10 cellular contexts compared by ENCODE assay signal in the genomic region with DNA sequence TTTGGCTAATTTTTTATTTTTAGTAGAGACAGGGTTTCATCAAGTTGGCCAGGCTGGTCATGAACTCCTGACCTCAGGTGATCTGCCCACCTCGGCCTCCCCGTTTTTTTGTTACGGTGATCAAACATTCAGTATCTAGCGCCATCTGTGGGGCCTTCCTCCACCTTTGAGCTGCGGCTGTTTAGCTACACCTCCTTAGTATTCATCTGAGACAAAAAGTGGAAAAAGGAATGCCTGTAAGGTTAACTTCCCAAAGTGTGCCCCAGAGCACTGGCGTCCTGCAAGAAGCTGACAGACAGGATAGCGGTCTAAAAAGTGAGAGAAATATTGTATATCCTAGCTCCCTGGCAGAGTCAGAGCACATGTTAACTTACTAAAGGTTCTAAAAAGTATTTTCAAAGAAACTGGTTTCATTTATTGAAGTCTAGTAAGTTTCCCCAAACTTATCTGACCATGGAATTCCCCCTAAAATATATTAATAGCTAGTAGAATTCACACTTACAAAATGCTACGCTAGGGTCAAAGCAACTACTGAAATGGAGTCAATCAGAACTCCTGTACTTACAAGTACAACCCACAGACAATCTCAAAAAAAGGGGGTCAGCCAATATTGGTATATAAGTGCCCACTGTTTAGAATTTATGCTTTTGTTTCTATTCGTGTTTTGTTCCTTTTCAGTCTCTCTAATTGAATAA. TPM values are rescaled to one million over a fixed set of nuclear protein-coding genes. Genes with fewer than 3 reads are reported as not detected.
DNase-seq lines count a peak whose midpoint lies in the region; ATAC-seq and TF ChIP-seq lines count a peak whose summit lies in the region.
"Had no signal": no experiment of that assay in that cellular context is flagged by ENCODE, and none has a peak within 500 bp of the region (broad histone marks: within the 10 kb centered on the region; RNA-seq: fewer than 3 reads in every experiment).

No MANE protein-coding gene starts in this region.

- H3K9me3 Mint-ChIP-seq in activated T-helper 17 cell treated with anti-CD3 and anti-CD28 coated beads, Interleukin-2, amount 50 U/mL, for 72 hours, result no peaks in the 10 kb centered on the region
- H3K9me3 Mint-ChIP-seq in chondrocyte (ENCODE audit: low read depth), result no peaks in the 10 kb centered on the region

- no peak overlapping the region for H2AFZ ChIP-seq in OCI-LY1 (ENCODE audit: low read length)
- H2AFZ ChIP-seq: PC-9 had no signal

- H3K4me1 Mint-ChIP-seq in activated T-helper 17 cell treated with anti-CD3 and anti-CD28 coated beads, Interleukin-2, amount 50 U/mL, for 72 hours, result peaks cover 61% of the 10 kb centered on the region
- H3K4me1 Mint-ChIP-seq in chondrocyte (ENCODE audit: low read depth), result peaks cover 26% of the 10 kb centered on the region

- TF ChIP-seq CTCF in GM10248 (IDR thresholded peaks at IDR 0.05; ENCODE audit: control extremely low read depth, extremely low read depth, low read depth, missing control alignments) (peak; percentile 12), OCI-LY1 (IDR thresholded peaks at IDR 0.05; ENCODE audit: low read length) (peak; percentile 32; the same call in 1 of the 2 replicates), chondrocyte (IDR thresholded peaks at IDR 0.05) (no peak)

- POLR2A ChIA-PET in GM10248 (lab: Yijun Ruan, JAX), result no interaction called here

- CTCF ChIA-PET in GM10248 (lab: Yijun Ruan, JAX), result interaction anchor here (0.8 to 1.8 kb wide), 11 partner anchors 11 to 234 kb away, joined by 3 to 13 read pairs (median 3); no protein-coding TSS in a partner anchor

- no peaks in the 10 kb centered on the region for H3K36me3 ChIP-seq in OCI-LY1 (ENCODE audit: insufficient read depth, low read length)

- H3K27ac ChIP-seq in OCI-LY1 (ENCODE audit: low read depth, low read length, poor library complexity, severe bottlenecking), result no peak overlapping the region
- H3K27ac ChIP-seq: PC-9 had no signal

- no peaks in the 10 kb centered on the region for H3K9me3 ChIP-seq in OCI-LY1 (ENCODE audit: low read length)

- no peaks in the 10 kb centered on the region for H3K9me2 ChIP-seq in OCI-LY1 (ENCODE audit: low read depth, low read length)

- H3K9ac ChIP-seq in OCI-LY1 (ENCODE audit: low read length), result no peak overlapping the region

- DNase-seq in GM10248 (ENCODE audit: extremely low spot score), result peak; percentile 24
- peak; percentile 53 for DNase-seq in islet precursor cell
- no peak for DNase-seq in GOT3 (lab: John Stamatoyannopoulos, UW)
- DNase-seq in chondrocyte (ENCODE audit: low spot score), result no peak
- DNase-seq: Karpas-422, NCI-H2171, PC-9 had no signal

- peak; percentile 11 for ATAC-seq in activated T-helper 17 cell treated with anti-CD3 and anti-CD28 coated beads, Interleukin-2, amount 50 U/mL, for 72 hours (replicated peaks)
- no peak for ATAC-seq in HG02981 (IDR thresholded peaks at IDR 0.05; ENCODE audit: unreplicated experiment)

- H3K27me3 ChIP-seq in OCI-LY1 (ENCODE audit: insufficient read depth, low read length), result no peaks in the 10 kb centered on the region

- no peaks in the 10 kb centered on the region for H3K79me2 ChIP-seq in OCI-LY1 (ENCODE audit: insufficient read depth, low read length)

- H3K27ac Mint-ChIP-seq in activated T-helper 17 cell treated with anti-CD3 and anti-CD28 coated beads, Interleukin-2, amount 50 U/mL, for 72 hours, result no peak overlapping the region
- H3K27ac Mint-ChIP-seq in chondrocyte (ENCODE audit: unreplicated experiment), result no peak overlapping the region

- H3K4me2 ChIP-seq in OCI-LY1 (ENCODE audit: low read length), result no peak overlapping the region
- H3K4me2 ChIP-seq: PC-9 had no signal

- peaks cover 80% of the 10 kb centered on the region for H3K36me3 Mint-ChIP-seq in activated T-helper 17 cell treated with anti-CD3 and anti-CD28 coated beads, Interleukin-2, amount 50 U/mL, for 72 hours (ENCODE audit: low read depth)
- H3K36me3 Mint-ChIP-seq in chondrocyte (ENCODE audit: low read depth), result no peaks in the 10 kb centered on the region

- H3K4me1 ChIP-seq in OCI-LY1 (ENCODE audit: insufficient read depth, low read length, severe bottlenecking), result peaks cover 16% of the 10 kb centered on the region

- H3K4me3 Mint-ChIP-seq in activated T-helper 17 cell treated with anti-CD3 and anti-CD28 coated beads, Interleukin-2, amount 50 U/mL, for 72 hours, result peak overlapping the region; percentile 84
- H3K4me3 Mint-ChIP-seq in chondrocyte (ENCODE audit: unreplicated experiment), result no peak overlapping the region

- H3F3A ChIP-seq in OCI-LY1 (ENCODE audit: insufficient read depth, low read length), result no peaks in the 10 kb centered on the region; the same call in 1 of the 2 replicates

- no peaks in the 10 kb centered on the region for H4K20me1 ChIP-seq in OCI-LY1 (ENCODE audit: insufficient read depth, low read length)

- H3K27me3 Mint-ChIP-seq in activated T-helper 17 cell treated with anti-CD3 and anti-CD28 coated beads, Interleukin-2, amount 50 U/mL, for 72 hours, result no peaks in the 10 kb centered on the region
- no peaks in the 10 kb centered on the region for H3K27me3 Mint-ChIP-seq in chondrocyte (ENCODE audit: low read depth)

- H3K4me3 ChIP-seq in OCI-LY1 (ENCODE audit: low read depth, low read length, poor library complexity, severe bottlenecking), result no peak overlapping the region
- H3K4me3 ChIP-seq: PC-9 had no signal

RNA-seq across cellular contexts. Expression of gene DUSP16, which starts 59.1 kb away (rescaled TPM):
- total RNA-seq in activated T-helper 17 cell treated with anti-CD3 and anti-CD28 coated beads, Interleukin-2, amount 50 U/mL, for 72 hours, result 100 to 1,000 TPM in 1 of 2 donors, 10 to 100 TPM in 1; 68.8 to 125 TPM
- 9.7 to 13.7 TPM (median 11.4 TPM) in 3 replicates for total RNA-seq in chondrocyte

Comparison
In these comparisons a context has a peak if more than half of its experiments do, and no peak if none do; other contexts are left out.
1. DNase-seq: peak in GM10248 (single experiment) and islet precursor cell (single experiment); none in GOT3 (single experiment) and chondrocyte (single experiment).